28 cellular contexts compared by ENCODE assay signal in genomic region chr4:27186710-27187109, GRCh38.
"Had no signal": no experiment of that assay in that cellular context is flagged by ENCODE, and none has a peak within 500 bp of the region (broad histone marks: within the 10 kb centered on the region; RNA-seq: fewer than 3 reads in every experiment).

No MANE protein-coding gene starts in this region.

- DNase-seq: colonic mucosa; cortex of kidney; dermis blood vessel endothelial cell; dorsolateral prefrontal cortex; effector CD4-positive, alpha-beta T cell; effector CD8-positive, alpha-beta T cell; effector memory CD4-positive, alpha-beta T cell; effector memory CD8-positive, alpha-beta T cell; endodermal cell; erythroblast; esophagus squamous epithelium; foreskin fibroblast; foreskin melanocyte; gastrocnemius medialis; glutamatergic neuron; head of caudate nucleus; heart left ventricle; heart right ventricle had no signal

- H3K27ac ChIP-seq: colonic mucosa, coronary artery, dorsolateral prefrontal cortex, epithelial cell of prostate, esophagus muscularis mucosa, esophagus squamous epithelium, foreskin keratinocyte, gastrocnemius medialis, gastroesophageal sphincter, heart left ventricle, heart right ventricle had no signal

- H3K4me1 ChIP-seq: colonic mucosa, esophagus squamous epithelium, foreskin keratinocyte, gastrocnemius medialis, gastroesophageal sphincter, heart left ventricle, heart right ventricle had no signal

- ATAC-seq: effector memory CD8-positive, alpha-beta T cell; esophagus mucosa; foreskin keratinocyte; gastrocnemius medialis; gastroesophageal sphincter; heart left ventricle; heart right ventricle had no signal

- H3K4me3 ChIP-seq: colonic mucosa, coronary artery, dorsolateral prefrontal cortex, esophagus muscularis mucosa, esophagus squamous epithelium, gastrocnemius medialis, gastroesophageal sphincter, heart left ventricle, heart right ventricle had no signal

- FAIRE-seq: colon, endometrium, endothelial cell of umbilical vein, frontal cortex had no signal

- H3K27me3 ChIP-seq: colonic mucosa, esophagus muscularis mucosa, esophagus squamous epithelium, foreskin keratinocyte, gastrocnemius medialis, gastroesophageal sphincter had no signal

- H3K36me3 ChIP-seq: colonic mucosa, esophagus muscularis mucosa, esophagus squamous epithelium, gastrocnemius medialis, gastroesophageal sphincter, heart left ventricle, heart right ventricle had no signal

- H3K9me3 ChIP-seq: colonic mucosa, esophagus muscularis mucosa, esophagus squamous epithelium, gastrocnemius medialis, gastroesophageal sphincter, heart left ventricle had no signal
